25 cellular contexts compared by ENCODE assay signal in the genomic region with DNA sequence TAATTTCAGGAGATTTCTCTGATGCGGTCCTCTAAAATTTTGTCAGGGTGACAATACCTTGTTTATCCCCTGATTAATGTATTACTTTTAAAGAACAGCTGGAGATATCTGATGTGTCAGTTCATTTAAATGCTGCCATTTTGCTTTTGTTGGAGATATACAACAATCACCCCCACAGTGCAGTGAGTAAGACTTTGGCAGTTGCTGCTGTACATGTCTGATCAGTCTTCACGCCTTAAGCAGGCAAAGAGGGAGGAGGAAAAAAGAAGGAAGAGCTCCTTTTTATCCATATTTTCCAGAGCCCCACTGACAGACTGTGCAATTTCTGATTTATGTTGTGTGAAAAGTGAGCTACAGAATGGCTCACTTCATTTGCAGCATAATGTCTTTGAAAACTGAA.
"Had no signal": no experiment of that assay in that cellular context is flagged by ENCODE, and none has a peak within 500 bp of the region (broad histone marks: within the 10 kb centered on the region; RNA-seq: fewer than 3 reads in every experiment).

No MANE protein-coding gene starts in this region.

- H3K9me3 Mint-ChIP-seq: stimulated activated memory B cell treated with anti-CD40 and anti-IgM and Interleukin-4, amounts not matched to agents 10 μg/mL and 1 μg/mL and 100 μg/mL, for 72 hours; stimulated activated naive CD8-positive, alpha-beta T cell treated with anti-CD3 and anti-CD28 coated beads, Interleukin-15, amount 100 ng/mL, for 72 hours; type B pancreatic cell had no signal

- H3K27me3 Mint-ChIP-seq: naive thymus-derived CD4-positive, alpha-beta T cell; natural killer cell treated with Interleukin-12 subunit alpha and Interleukin-12 subunit beta and Interleukin-15 and Interleukin-18, amount 100 ng/mL, for 72 hours; stimulated activated memory B cell treated with anti-CD40 and anti-IgM and Interleukin-4, amounts not matched to agents 10 μg/mL and 1 μg/mL and 100 μg/mL, for 72 hours; stimulated activated naive CD8-positive, alpha-beta T cell treated with anti-CD3 and anti-CD28 coated beads, Interleukin-15, amount 100 ng/mL, for 72 hours had no signal

- FAIRE-seq: pancreas had no signal

- H3K27me3 ChIP-seq: pancreas, right atrium auricular region, right lobe of liver, tibial nerve, uterus had no signal

- H3K4me1 ChIP-seq: left ventricle myocardium inferior, pancreas, psoas muscle, right atrium auricular region, right lobe of liver, tibial nerve, uterus had no signal

- DNase-seq: immature natural killer cell; islet precursor cell; left ventricle myocardium inferior; mesendoderm; mucosa of descending colon; naive thymus-derived CD4-positive, alpha-beta T cell; pancreas; psoas muscle; right lobe of liver; stimulated activated CD4-positive, alpha-beta T cell treated with anti-CD3 and anti-CD28 coated beads, Interleukin-1b, Interleukin-23, amount 100 ng/mL, for 48 hours; stimulated activated CD4-positive, alpha-beta T cell treated with anti-CD3 and anti-CD28 coated beads, Interleukin-2, amount 100 ng/mL, for 48 hours; stimulated activated CD4-positive, alpha-beta T cell treated with anti-CD3 and anti-CD28 coated beads, Interleukin-4, amount 100 ng/mL, for 4 hours; stimulated activated CD8-positive, alpha-beta memory T cell treated with anti-CD3 and anti-CD28 coated beads, Interleukin-4, amount 100 ng/mL, for 48 hours; stimulated activated naive CD4-positive, alpha-beta T cell treated with Interleukin-2 at 50 U/mL for 16 hours; stimulated activated naive CD8-positive, alpha-beta T cell treated with anti-CD3 and anti-CD28 coated beads, Interleukin-15, amount 100 ng/mL, for 72 hours; substantia nigra; uterus had no signal

- H3K4me2 ChIP-seq: smooth muscle cell had no signal

- H3K4me1 Mint-ChIP-seq: immature natural killer cell; mesothelial cell of epicardium; naive thymus-derived CD4-positive, alpha-beta T cell; stimulated activated memory B cell treated with anti-CD40 and anti-IgM and Interleukin-4, amounts not matched to agents 10 μg/mL and 1 μg/mL and 100 μg/mL, for 72 hours; stimulated activated naive CD8-positive, alpha-beta T cell treated with anti-CD3 and anti-CD28 coated beads, Interleukin-15, amount 100 ng/mL, for 72 hours had no signal

- H3K4me3 ChIP-seq: left ventricle myocardium inferior, lung, mucosa of descending colon, pancreas, psoas muscle, right atrium auricular region, right lobe of liver, smooth muscle cell, tibial nerve, uterus had no signal

- H3K4me3 Mint-ChIP-seq: immature natural killer cell; mesothelial cell of epicardium; naive thymus-derived CD4-positive, alpha-beta T cell; natural killer cell treated with Interleukin-12 subunit alpha and Interleukin-12 subunit beta and Interleukin-15 and Interleukin-18, amount 100 ng/mL, for 72 hours; stimulated activated memory B cell treated with anti-CD40 and anti-IgM and Interleukin-4, amounts not matched to agents 10 μg/mL and 1 μg/mL and 100 μg/mL, for 72 hours; stimulated activated naive CD8-positive, alpha-beta T cell treated with anti-CD3 and anti-CD28 coated beads, Interleukin-15, amount 100 ng/mL, for 72 hours; type B pancreatic cell had no signal

- H3K27ac Mint-ChIP-seq: immature natural killer cell; mesothelial cell of epicardium; naive thymus-derived CD4-positive, alpha-beta T cell; natural killer cell treated with Interleukin-12 subunit alpha and Interleukin-12 subunit beta and Interleukin-15 and Interleukin-18, amount 100 ng/mL, for 72 hours; stimulated activated memory B cell treated with anti-CD40 and anti-IgM and Interleukin-4, amounts not matched to agents 10 μg/mL and 1 μg/mL and 100 μg/mL, for 72 hours; stimulated activated naive CD8-positive, alpha-beta T cell treated with anti-CD3 and anti-CD28 coated beads, Interleukin-15, amount 100 ng/mL, for 72 hours; type B pancreatic cell had no signal

- H3K36me3 ChIP-seq: left ventricle myocardium inferior, pancreas, right atrium auricular region, right lobe of liver, tibial nerve, uterus had no signal

- H3K36me3 Mint-ChIP-seq: mesothelial cell of epicardium; naive thymus-derived CD4-positive, alpha-beta T cell; stimulated activated memory B cell treated with anti-CD40 and anti-IgM and Interleukin-4, amounts not matched to agents 10 μg/mL and 1 μg/mL and 100 μg/mL, for 72 hours; type B pancreatic cell had no signal

- H3K27ac ChIP-seq: left ventricle myocardium inferior, pancreas, psoas muscle, right atrium auricular region, right lobe of liver, tibial nerve, uterus had no signal

- H3K9me3 ChIP-seq: left ventricle myocardium inferior, mucosa of descending colon, pancreas, psoas muscle, right atrium auricular region, right lobe of liver, tibial nerve, uterus had no signal

- ATAC-seq: mucosa of descending colon; naive thymus-derived CD4-positive, alpha-beta T cell; natural killer cell treated with Interleukin-12 subunit alpha and Interleukin-12 subunit beta and Interleukin-15 and Interleukin-18, amount 100 ng/mL, for 72 hours; pancreas; psoas muscle; right lobe of liver; stimulated activated memory B cell treated with anti-CD40 and anti-IgM and Interleukin-4, amounts not matched to agents 10 μg/mL and 1 μg/mL and 100 μg/mL, for 72 hours; stimulated activated naive CD8-positive, alpha-beta T cell treated with anti-CD3 and anti-CD28 coated beads, Interleukin-15, amount 100 ng/mL, for 72 hours had no signal
